9 cellular contexts compared by ENCODE assay signal in genomic region chr10:133400624-133401424, GRCh38. TPM values are rescaled to one million over a fixed set of nuclear protein-coding genes. Genes with fewer than 3 reads are reported as not detected.
DNase-seq lines count a peak whose midpoint lies in the region; ATAC-seq, FAIRE-seq and TF ChIP-seq lines count a peak whose summit lies in the region.
"Had no signal": no experiment of that assay in that cellular context is flagged by ENCODE, and none has a peak within 500 bp of the region (broad histone marks: within the 10 kb centered on the region; RNA-seq: fewer than 3 reads in every experiment).

No MANE protein-coding gene starts in this region.

- no peak for DNase-seq in stimulated activated CD4-positive, alpha-beta T cell treated with anti-CD3 and anti-CD28 coated beads, Interleukin-4, amount 100 ng/mL, for 1 hour
- DNase-seq in effector memory CD4-positive, alpha-beta T cell: no peak
- DNase-seq in neuronal stem cell (ENCODE audit: low spot score) (no peak), RCC 7860 (ENCODE audit: low spot score) (no peak)
- DNase-seq: heart left ventricle had no signal

- TF ChIP-seq CTCF in Loucy (conservative IDR thresholded peaks at IDR 0.05; ENCODE audit: low read length): no peak

- no peak overlapping the region for H2BK5ac ChIP-seq in neuronal stem cell (ENCODE audit: low read length)

- H3K27me3 ChIP-seq in Loucy (ENCODE audit: insufficient read depth, low read length, poor library complexity, severe bottlenecking): no peaks in the 10 kb centered on the region
- no peaks in the 10 kb centered on the region for H3K27me3 ChIP-seq in muscle layer of duodenum (ENCODE audit: low read depth, low read length)
- no peaks in the 10 kb centered on the region for H3K27me3 ChIP-seq in effector memory CD4-positive, alpha-beta T cell (replicated peaks; ENCODE audit: control insufficient read depth, insufficient read depth, low read length, poor library complexity, severe bottlenecking)
- H3K27me3 ChIP-seq in neuronal stem cell (ENCODE audit: control insufficient read depth in 3 of 3, insufficient read depth in 3 of 3, low read depth in 1 of 3, low read length in 3 of 3): peaks cover 0 to 2% (median 0%) of the 10 kb centered on the region in 3 experiments
- H3K27me3 ChIP-seq: heart left ventricle had no signal

- H4K20me1 ChIP-seq in Loucy (ENCODE audit: insufficient read depth, low read length, poor library complexity, severe bottlenecking): peaks cover 9% of the 10 kb centered on the region

- H2AK5ac ChIP-seq in neuronal stem cell (ENCODE audit: low read depth, low read length): no peak overlapping the region

- H3K79me2 ChIP-seq in Loucy (ENCODE audit: insufficient read depth, low read length): peaks cover 26% of the 10 kb centered on the region

- H3K36me3 ChIP-seq in Loucy (ENCODE audit: insufficient read depth, low read length) (peaks cover 18% of the 10 kb centered on the region), muscle layer of duodenum (ENCODE audit: control insufficient read depth in 1 of 2, insufficient read depth in 2 of 2, low read length in 2 of 2) (peaks cover 31 to 64% of the 10 kb centered on the region in 2 donors), neuronal stem cell (replicated peaks in 1 of 2; ENCODE audit: control insufficient read depth in 2 of 2, insufficient read depth in 2 of 2, low read length in 2 of 2) (peaks cover 38 to 96% of the 10 kb centered on the region in 2 donors)
- peaks cover 51% of the 10 kb centered on the region for H3K36me3 ChIP-seq in effector memory CD4-positive, alpha-beta T cell (ENCODE audit: control insufficient read depth, insufficient read depth, low read length)

- ATAC-seq in GM18858 (IDR thresholded peaks at IDR 0.05; ENCODE audit: unreplicated experiment) (peak; percentile 58), GM21737 (IDR thresholded peaks at IDR 0.05; ENCODE audit: unreplicated experiment) (peak; percentile 51)

- H2AFZ ChIP-seq in Loucy (ENCODE audit: low read length) (no peak overlapping the region), neuronal stem cell (ENCODE audit: low read length) (no peak overlapping the region)

- no peak overlapping the region for H2BK12ac ChIP-seq in neuronal stem cell (ENCODE audit: low read length)

- H3K9me2 ChIP-seq in Loucy (replicated peaks; ENCODE audit: low read depth, low read length): no peaks in the 10 kb centered on the region

- H3K18ac ChIP-seq in neuronal stem cell (ENCODE audit: low read length): no peak overlapping the region

- H4K91ac ChIP-seq in neuronal stem cell (ENCODE audit: low read depth, low read length, poor library complexity): no peak overlapping the region

- no peak overlapping the region for H4K8ac ChIP-seq in neuronal stem cell (ENCODE audit: low read depth, low read length)

- H3K9me3 ChIP-seq in Loucy (ENCODE audit: insufficient read depth, low read depth, low read length): no peaks in the 10 kb centered on the region
- no peaks in the 10 kb centered on the region for H3K9me3 ChIP-seq in muscle layer of duodenum (ENCODE audit: control insufficient read depth in 1 of 2, low read length in 2 of 2)
- no peaks in the 10 kb centered on the region for H3K9me3 ChIP-seq in effector memory CD4-positive, alpha-beta T cell (ENCODE audit: control insufficient read depth, low read length)
- H3K9me3 ChIP-seq in neuronal stem cell (replicated peaks in 1 of 2; ENCODE audit: control insufficient read depth in 2 of 2, insufficient read depth in 1 of 2, low read depth in 1 of 2, low read length in 2 of 2): no peaks in the 10 kb centered on the region
- H3K9me3 ChIP-seq: heart left ventricle had no signal

- no peak overlapping the region for H3K9ac ChIP-seq in Loucy (ENCODE audit: low read depth, low read length, poor library complexity, severe bottlenecking)
- no peak overlapping the region for H3K9ac ChIP-seq in neuronal stem cell (ENCODE audit: low read depth, low read length, poor library complexity)

- H3K4me3 ChIP-seq in Loucy (ENCODE audit: low read length, poor library complexity, severe bottlenecking) (no peak overlapping the region), muscle layer of duodenum (ENCODE audit: low read depth in 1 of 2, low read length in 2 of 2) (no peak overlapping the region), neuronal stem cell (ENCODE audit: low read length in 2 of 2) (no peak overlapping the region)
- no peak overlapping the region for H3K4me3 ChIP-seq in effector memory CD4-positive, alpha-beta T cell (ENCODE audit: insufficient read depth, low read depth, low read length, poor library complexity, severe bottlenecking)
- H3K4me3 ChIP-seq: heart left ventricle had no signal

- no peaks in the 10 kb centered on the region for H3F3A ChIP-seq in Loucy (ENCODE audit: low read depth)

- H3K4me1 ChIP-seq in Loucy (ENCODE audit: insufficient read depth, low read length, poor library complexity, severe bottlenecking) (peaks cover 29% of the 10 kb centered on the region), muscle layer of duodenum (ENCODE audit: control insufficient read depth in 1 of 2, insufficient read depth in 2 of 2, low read length in 2 of 2) (peaks cover under 1 to 8% of the 10 kb centered on the region in 2 donors), neuronal stem cell (ENCODE audit: control insufficient read depth in 2 of 2, insufficient read depth in 1 of 2, low read depth in 1 of 2, low read length in 2 of 2) (no peaks in the 10 kb centered on the region)
- peaks cover 3% of the 10 kb centered on the region for H3K4me1 ChIP-seq in effector memory CD4-positive, alpha-beta T cell (ENCODE audit: control insufficient read depth, insufficient read depth, low read length, poor library complexity, severe bottlenecking)

- WGBS in neuronal stem cell (ENCODE audit: extremely low coverage in 2 of 2, insufficient read length in 2 of 2, insufficient replicate concordance in 1 of 2), 2 donors: no CpG with 5 or more reads among the region's 10 CpGs

- H3K14ac ChIP-seq in neuronal stem cell (ENCODE audit: low read length): no peak overlapping the region

- no peak overlapping the region for H3K4ac ChIP-seq in neuronal stem cell (ENCODE audit: low read length)

- no peak overlapping the region for H2BK15ac ChIP-seq in neuronal stem cell (ENCODE audit: low read length)

- H3K4me2 ChIP-seq in Loucy (ENCODE audit: low read depth, low read length, poor library complexity, severe bottlenecking): peak overlapping the region; percentile 4
- H3K4me2 ChIP-seq in neuronal stem cell (ENCODE audit: insufficient read depth, low read length, poor library complexity, severe bottlenecking): no peak overlapping the region

- H3K27ac ChIP-seq in muscle layer of duodenum (ENCODE audit: low read length): peak overlapping the region; percentile 7
- no peak overlapping the region for H3K27ac ChIP-seq in effector memory CD4-positive, alpha-beta T cell (ENCODE audit: insufficient read depth, low read length, poor library complexity, severe bottlenecking)
- no peak overlapping the region for H3K27ac ChIP-seq in neuronal stem cell (replicated peaks; ENCODE audit: low read length)

- peaks cover 11% of the 10 kb centered on the region for H3K79me1 ChIP-seq in neuronal stem cell (ENCODE audit: low read depth, low read length)

- no peak for FAIRE-seq in RCC 7860 (lab: Jason Lieb, UNC)

- no peak overlapping the region for H3K23ac ChIP-seq in neuronal stem cell (ENCODE audit: low read depth, low read length, poor library complexity)

- H2BK120ac ChIP-seq in neuronal stem cell (ENCODE audit: low read depth, low read length): no peak overlapping the region

RNA-seq across cellular contexts. Expression of gene MTG1, which starts 6.9 kb away (rescaled TPM):
- 15.5 TPM for polyA plus RNA-seq in neuronal stem cell (2013, experiment 1 of 2)
- 15.8 TPM for polyA plus RNA-seq in neuronal stem cell (2013, experiment 2 of 2)

RNA-seq across cellular contexts. Expression of gene PAOX, which starts 21.8 kb away (rescaled TPM):
- polyA plus RNA-seq in neuronal stem cell (2013, experiment 1 of 2): 6.1 TPM
- 5.9 TPM for polyA plus RNA-seq in neuronal stem cell (2013, experiment 2 of 2)

RNA-seq across cellular contexts. Expression of gene SPRN, which starts 23.6 kb away (rescaled TPM):
- 0.52 TPM for polyA plus RNA-seq in neuronal stem cell (2013, experiment 1 of 2)
- polyA plus RNA-seq in neuronal stem cell (2013, experiment 2 of 2): 0.53 TPM

RNA-seq across cellular contexts. Expression of gene ECHS1, which starts 27.7 kb away (rescaled TPM):
- polyA plus RNA-seq in neuronal stem cell (2013, experiment 1 of 2): 61.5 TPM
- polyA plus RNA-seq in neuronal stem cell (2013, experiment 2 of 2): 63.2 TPM

RNA-seq across cellular contexts. Expression of gene FUOM, which starts 43.0 kb away (rescaled TPM):
- polyA plus RNA-seq in neuronal stem cell (2013, experiment 1 of 2): 16.2 TPM
- 16.5 TPM for polyA plus RNA-seq in neuronal stem cell (2013, experiment 2 of 2)
